Comparison of ENCODE assay signal across 11 cellular contexts in the genomic region with DNA sequence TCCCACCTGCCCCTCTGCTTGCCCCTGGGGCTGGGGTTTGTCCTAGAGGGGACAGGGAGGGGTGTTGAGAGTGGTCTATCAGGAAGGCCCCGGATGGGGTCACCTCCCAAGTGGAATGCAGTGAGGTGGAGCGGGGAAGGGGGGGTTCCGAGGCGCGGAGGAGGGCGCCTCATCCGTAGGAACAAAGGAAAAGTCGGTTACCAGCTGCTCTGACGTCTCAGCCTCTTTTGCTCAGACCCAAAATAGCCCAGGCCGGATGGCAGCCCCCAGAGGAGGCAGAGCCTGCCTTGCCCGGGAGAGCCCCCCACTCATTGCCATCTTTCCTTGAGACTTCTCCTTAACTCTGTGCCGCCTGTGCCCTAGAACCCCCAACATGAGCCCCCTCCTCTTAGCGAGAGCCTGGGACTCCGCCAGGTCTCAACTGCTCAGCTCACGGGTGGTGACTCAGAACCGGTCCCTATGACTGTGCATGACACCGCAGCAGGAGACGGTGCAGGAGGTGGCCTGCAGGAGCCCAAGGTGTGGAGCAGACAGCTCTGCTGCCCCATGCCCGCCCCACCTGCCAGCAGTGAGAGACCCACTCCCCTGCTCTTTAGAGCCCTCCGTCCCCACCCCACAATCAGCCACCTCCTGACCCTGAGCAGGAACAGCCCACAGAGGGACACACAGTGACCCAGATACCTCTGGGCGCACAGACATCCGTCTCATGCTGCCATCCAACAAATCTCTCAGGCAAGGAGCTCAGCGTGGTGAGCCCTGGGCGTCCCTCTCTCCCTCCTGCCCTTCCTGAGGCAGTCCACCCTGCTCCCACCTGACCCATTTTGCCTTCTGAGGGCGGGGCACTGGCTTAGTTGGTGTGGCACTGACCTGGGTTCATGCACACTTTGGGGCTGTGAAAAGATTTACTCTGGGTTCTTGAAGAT. TPM values are rescaled to one million over a fixed set of nuclear protein-coding genes. Genes with fewer than 3 reads are reported as not detected.
DNase-seq lines count a peak whose midpoint lies in the region; ATAC-seq and TF ChIP-seq lines count a peak whose summit lies in the region.
"Had no signal": no experiment of that assay in that cellular context is flagged by ENCODE, and none has a peak within 500 bp of the region (broad histone marks: within the 10 kb centered on the region; RNA-seq: fewer than 3 reads in every experiment).

No MANE protein-coding gene starts in this region.

- H3K4me3 Mint-ChIP-seq in Calu3 (ENCODE audit: low read depth, unreplicated experiment) = peak overlapping the region; percentile 27
- H3K4me3 Mint-ChIP-seq in activated naive CD8-positive, alpha-beta T cell treated with anti-CD3 and anti-CD28 coated beads, Interleukin-2, amount 50 U/mL, for 24 hours = no peak overlapping the region
- H3K4me3 Mint-ChIP-seq: T-helper 1 cell treated with Interleukin-12 subunit alpha and Interleukin-12 subunit beta and Interleukin-4 antibody, amounts not matched to agents 30 μg/mL and 1 μg/mL, for 36 hours had no signal

- peak overlapping the region; percentile 82 for H3K14ac ChIP-seq in neuronal stem cell (ENCODE audit: low read length)

- H3K4me3 ChIP-seq in neuronal stem cell (ENCODE audit: low read length in 2 of 2) (no peak overlapping the region), MG63 (no peak overlapping the region), testis (no peak overlapping the region)
- H3K4me3 ChIP-seq: thoracic aorta had no signal

- H3K9ac ChIP-seq in neuronal stem cell (ENCODE audit: low read depth, low read length, poor library complexity) = peak overlapping the region; percentile 50

- no peak overlapping the region for H2BK15ac ChIP-seq in neuronal stem cell (ENCODE audit: low read length)

- peak overlapping the region; percentile 83 for H3K27ac Mint-ChIP-seq in Calu3 (ENCODE audit: unreplicated experiment)
- H3K27ac Mint-ChIP-seq in activated naive CD8-positive, alpha-beta T cell treated with anti-CD3 and anti-CD28 coated beads, Interleukin-2, amount 50 U/mL, for 24 hours = no peak overlapping the region
- H3K27ac Mint-ChIP-seq: T-helper 1 cell treated with Interleukin-12 subunit alpha and Interleukin-12 subunit beta and Interleukin-4 antibody, amounts not matched to agents 30 μg/mL and 1 μg/mL, for 36 hours had no signal

- no peaks in the 10 kb centered on the region for H3K9me3 Mint-ChIP-seq in Calu3 (ENCODE audit: low read depth, unreplicated experiment)
- H3K9me3 Mint-ChIP-seq in activated naive CD8-positive, alpha-beta T cell treated with anti-CD3 and anti-CD28 coated beads, Interleukin-2, amount 50 U/mL, for 24 hours = no peaks in the 10 kb centered on the region
- H3K9me3 Mint-ChIP-seq: T-helper 1 cell treated with Interleukin-12 subunit alpha and Interleukin-12 subunit beta and Interleukin-4 antibody, amounts not matched to agents 30 μg/mL and 1 μg/mL, for 36 hours had no signal

- no peak overlapping the region for H2BK12ac ChIP-seq in neuronal stem cell (ENCODE audit: low read length)

- H4K8ac ChIP-seq in neuronal stem cell (ENCODE audit: low read depth, low read length) = peak overlapping the region; percentile 48

- peak overlapping the region; percentile 56 for H2AK5ac ChIP-seq in neuronal stem cell (ENCODE audit: low read depth, low read length)

- H3K4me1 ChIP-seq in neuronal stem cell (ENCODE audit: control insufficient read depth in 2 of 2, insufficient read depth in 1 of 2, low read depth in 1 of 2, low read length in 2 of 2) (peaks cover 7 to 13% of the 10 kb centered on the region in 2 donors), testis (peaks cover 10% of the 10 kb centered on the region)

- H3K79me1 ChIP-seq in neuronal stem cell (ENCODE audit: low read depth, low read length) = peaks cover 8% of the 10 kb centered on the region

- H3K4me1 Mint-ChIP-seq in Calu3 (ENCODE audit: low read depth, unreplicated experiment) = peaks cover 16% of the 10 kb centered on the region
- peaks cover 14% of the 10 kb centered on the region for H3K4me1 Mint-ChIP-seq in activated naive CD8-positive, alpha-beta T cell treated with anti-CD3 and anti-CD28 coated beads, Interleukin-2, amount 50 U/mL, for 24 hours

- CTCF ChIA-PET in Calu3 (lab: Charles Lee) = interaction anchor here (0.7 to 2.0 kb wide), 3 partner anchors 9 to 100 kb away, joined by 3 to 6 read pairs (median 3); no protein-coding TSS in a partner anchor

- H3K36me3 Mint-ChIP-seq in Calu3 (ENCODE audit: insufficient read depth, unreplicated experiment) = peaks cover 55% of the 10 kb centered on the region
- peaks cover 2% of the 10 kb centered on the region for H3K36me3 Mint-ChIP-seq in activated naive CD8-positive, alpha-beta T cell treated with anti-CD3 and anti-CD28 coated beads, Interleukin-2, amount 50 U/mL, for 24 hours (ENCODE audit: low read depth)

- H3K23ac ChIP-seq in neuronal stem cell (ENCODE audit: low read depth, low read length, poor library complexity) = peak overlapping the region; percentile 43

- no peak overlapping the region for H3K4me2 ChIP-seq in neuronal stem cell (ENCODE audit: insufficient read depth, low read length, poor library complexity, severe bottlenecking)

- H3K36me3 ChIP-seq in neuronal stem cell (replicated peaks in 1 of 2; ENCODE audit: control insufficient read depth in 2 of 2, insufficient read depth in 2 of 2, low read length in 2 of 2) (peaks cover 8 to 10% of the 10 kb centered on the region in 2 donors), MG63 (no peaks in the 10 kb centered on the region), testis (ENCODE audit: low read depth, missing control alignments) (no peaks in the 10 kb centered on the region)

- WGBS in neuronal stem cell (ENCODE audit: extremely low coverage in 2 of 2, insufficient read length in 2 of 2, insufficient replicate concordance in 1 of 2), 2 donors = no CpG with 5 or more reads among the region's 25 CpGs
- 79 to 88% methylated on average over 14 to 25 of the region's 25 CpGs for WGBS in testis, 2 donors

- H4K91ac ChIP-seq in neuronal stem cell (ENCODE audit: low read depth, low read length, poor library complexity) = no peak overlapping the region

- TF ChIP-seq CTCF in Calu3 (IDR thresholded peaks at IDR 0.05; ENCODE audit: unreplicated experiment) = no peak
- TF ChIP-seq CTCF in testis (IDR thresholded peaks at IDR 0.05) = no peak

- H3K27ac ChIP-seq in neuronal stem cell (replicated peaks; ENCODE audit: low read length) (no peak overlapping the region), testis (no peak overlapping the region)

- no peaks in the 10 kb centered on the region for H3K27me3 Mint-ChIP-seq in Calu3 (ENCODE audit: unreplicated experiment)
- no peaks in the 10 kb centered on the region for H3K27me3 Mint-ChIP-seq in activated naive CD8-positive, alpha-beta T cell treated with anti-CD3 and anti-CD28 coated beads, Interleukin-2, amount 50 U/mL, for 24 hours

- DNase-seq in Calu3 (peak; percentile 62), HT1080 (ENCODE audit: low read depth) (peak; percentile 82), neuronal stem cell (ENCODE audit: low spot score) (no peak), NCI-H1417 treated with DMSO at 0.1 percent for 48 hours (lab: John Stamatoyannopoulos, UW) (no peak), NCI-H128 (lab: John Stamatoyannopoulos, UW; ENCODE audit: unreplicated experiment) (no peak), MG63 (no peak), testis (no peak)
- DNase-seq in activated naive CD8-positive, alpha-beta T cell treated with anti-CD3 and anti-CD28 coated beads, Interleukin-2, amount 50 U/mL, for 24 hours = peak; percentile 34
- DNase-seq: HCEC 1CT had no signal

- no peak overlapping the region for H2BK120ac ChIP-seq in neuronal stem cell (ENCODE audit: low read depth, low read length)

- no peak overlapping the region for H2AFZ ChIP-seq in neuronal stem cell (ENCODE audit: low read length)

- TF ChIP-seq POLR2A in testis (IDR thresholded peaks at IDR 0.05) = no peak

- no peak overlapping the region for H3K4ac ChIP-seq in neuronal stem cell (ENCODE audit: low read length)

- H3K27me3 ChIP-seq in neuronal stem cell (ENCODE audit: control insufficient read depth in 3 of 3, insufficient read depth in 3 of 3, low read depth in 1 of 3, low read length in 3 of 3) = no peaks in the 10 kb centered on the region
- no peaks in the 10 kb centered on the region for H3K27me3 ChIP-seq in MG63
- no peaks in the 10 kb centered on the region for H3K27me3 ChIP-seq in testis

- BruUV-seq in Calu3 (replicated peaks; lab: Mats Ljungman, UMichigan) = no TSS peak

- peak overlapping the region; percentile 53 for H2BK5ac ChIP-seq in neuronal stem cell (ENCODE audit: low read length)

- H3K18ac ChIP-seq in neuronal stem cell (ENCODE audit: low read length) = no peak overlapping the region

- ATAC-seq in activated naive CD8-positive, alpha-beta T cell treated with anti-CD3 and anti-CD28 coated beads, Interleukin-2, amount 50 U/mL, for 24 hours = peak; percentile 76

- H3K9me3 ChIP-seq in neuronal stem cell (replicated peaks in 1 of 2; ENCODE audit: control insufficient read depth in 2 of 2, insufficient read depth in 1 of 2, low read depth in 1 of 2, low read length in 2 of 2) (no peaks in the 10 kb centered on the region), MG63 (no peaks in the 10 kb centered on the region), testis (no peaks in the 10 kb centered on the region)
- H3K9me3 ChIP-seq: thoracic aorta had no signal

- intact Hi-C loops in Calu3 (cut with micrococcal nuclease; ENCODE audit: unreplicated experiment) = no loop called here
- intact Hi-C loops in testis (cut with DNase I; ENCODE audit: low total_unique reads) = no loop called here

RNA-seq across cellular contexts. Expression of gene STX1A, which starts 13.1 kb away (rescaled TPM):
- total RNA-seq in Calu3 (2022) = 26.1 and 26.2 TPM in 2 replicates
- 51.6 and 69.7 TPM in 2 replicates for total RNA-seq in HT1080 (2014; rRNA removed; shearing (Covaris generic))
- polyA plus RNA-seq in HT1080 (2015; cell fraction: cytosol; rRNA removed) = 79.7 and 82.4 TPM in 2 replicates
- polyA plus RNA-seq in HT1080 (2015; cell fraction: nucleus; rRNA removed) = 419 and 468 TPM in 2 replicates
- polyA plus RNA-seq in neuronal stem cell (2013, experiment 1 of 2) = 20.3 TPM
- polyA plus RNA-seq in neuronal stem cell (2013, experiment 2 of 2) = 17.6 TPM
- total RNA-seq in MG63 (2014; rRNA removed; shearing (Covaris generic); ENCODE audit: low replicate concordance) = 3.8 and 7.8 TPM in 2 replicates
- 10 to 100 TPM; 24.7 to 28.2 TPM for total RNA-seq in testis
- 13.2 TPM for polyA plus RNA-seq in testis (ENCODE audit: insufficient read depth, low read depth, low replicate concordance)

RNA-seq across cellular contexts. Expression of gene BUD23, which starts 23.0 kb away (rescaled TPM):
- total RNA-seq in Calu3 (2022) (73.5 and 75.8 TPM in 2 replicates), testis (100 to 1,000 TPM; 241 to 252 TPM)
- total RNA-seq in HT1080 (2014; rRNA removed; shearing (Covaris generic)) = 78.8 and 82.9 TPM in 2 replicates
- 135 and 139 TPM in 2 replicates for polyA plus RNA-seq in HT1080 (2015; cell fraction: cytosol; rRNA removed)
- 121 and 133 TPM in 2 replicates for polyA plus RNA-seq in HT1080 (2015; cell fraction: nucleus; rRNA removed)
- polyA plus RNA-seq in neuronal stem cell (2013, experiment 1 of 2) = 69.9 TPM
- polyA plus RNA-seq in neuronal stem cell (2013, experiment 2 of 2) = 73.3 TPM
- 88.8 and 104 TPM in 2 replicates for total RNA-seq in MG63 (2014; rRNA removed; shearing (Covaris generic); ENCODE audit: low replicate concordance)
- polyA plus RNA-seq in testis (ENCODE audit: insufficient read depth, low read depth, low replicate concordance) = 231 TPM

RNA-seq across cellular contexts. Expression of gene DNAJC30, which starts 23.1 kb away (rescaled TPM):
- total RNA-seq in Calu3 (2022) (10.1 and 10.5 TPM in 2 replicates), testis (10 to 100 TPM; 19.7 to 25.0 TPM)
- total RNA-seq in HT1080 (2014; rRNA removed; shearing (Covaris generic)) = 3.8 and 11.9 TPM in 2 replicates
- polyA plus RNA-seq in HT1080 (2015; cell fraction: cytosol; rRNA removed) = 11.0 and 11.6 TPM in 2 replicates
- polyA plus RNA-seq in HT1080 (2015; cell fraction: nucleus; rRNA removed) = 6.8 and 7.1 TPM in 2 replicates
- 3.3 TPM for polyA plus RNA-seq in neuronal stem cell (2013, experiment 1 of 2)
- polyA plus RNA-seq in neuronal stem cell (2013, experiment 2 of 2) = 3.4 TPM
- 5.6 and 6.8 TPM in 2 replicates for total RNA-seq in MG63 (2014; rRNA removed; shearing (Covaris generic); ENCODE audit: low replicate concordance)
- 27.7 TPM for polyA plus RNA-seq in testis (ENCODE audit: insufficient read depth, low read depth, low replicate concordance)

RNA-seq across cellular contexts. Expression of gene ABHD11, which starts 32.2 kb away (rescaled TPM):
- total RNA-seq in Calu3 (2022) (67.7 and 85.2 TPM in 2 replicates), testis (10 to 100 TPM; 29.0 to 33.1 TPM)
- total RNA-seq in HT1080 (2014; rRNA removed; shearing (Covaris generic)) = 46.2 and 50.5 TPM in 2 replicates
- polyA plus RNA-seq in HT1080 (2015; cell fraction: cytosol; rRNA removed) = 29.0 and 41.5 TPM in 2 replicates
- 38.2 and 47.6 TPM in 2 replicates for polyA plus RNA-seq in HT1080 (2015; cell fraction: nucleus; rRNA removed)
- polyA plus RNA-seq in neuronal stem cell (2013, experiment 1 of 2) = 17.1 TPM
- polyA plus RNA-seq in neuronal stem cell (2013, experiment 2 of 2) = 16.7 TPM
- total RNA-seq in MG63 (2014; rRNA removed; shearing (Covaris generic); ENCODE audit: low replicate concordance) = 5.0 and 16.7 TPM in 2 replicates
- 21.6 TPM for polyA plus RNA-seq in testis (ENCODE audit: insufficient read depth, low read depth, low replicate concordance)

RNA-seq across cellular contexts. Expression of gene VPS37D, which starts 38.8 kb away (rescaled TPM):
- total RNA-seq in Calu3 (2022) (0.94 and 1.3 TPM in 2 replicates), testis (10 to 100 TPM; 15.0 to 24.8 TPM)
- total RNA-seq in HT1080 (2014; rRNA removed; shearing (Covaris generic)) = 4.7 and 6.2 TPM in 2 replicates
- polyA plus RNA-seq in HT1080 (2015; cell fraction: cytosol; rRNA removed) = 1.9 and 2.3 TPM in 2 replicates
- polyA plus RNA-seq in HT1080 (2015; cell fraction: nucleus; rRNA removed) = 0.74 and 0.76 TPM in 2 replicates
- polyA plus RNA-seq in neuronal stem cell (2013, experiment 1 of 2) = 20.6 TPM
- 19.3 TPM for polyA plus RNA-seq in neuronal stem cell (2013, experiment 2 of 2)
- total RNA-seq in MG63 (2014; rRNA removed; shearing (Covaris generic); ENCODE audit: low replicate concordance) = 1.4 and 2.6 TPM in 2 replicates
- polyA plus RNA-seq in testis (ENCODE audit: insufficient read depth, low read depth, low replicate concordance) = 10.3 TPM

Comparison
In these comparisons a context has a peak if more than half of its experiments do, and no peak if none do; other contexts are left out.
1. DNase-seq: peak in Calu3 (single experiment), HT1080 (single experiment) and activated naive CD8-positive, alpha-beta T cell treated with anti-CD3 and anti-CD28 coated beads, Interleukin-2, amount 50 U/mL, for 24 hours (single experiment); none in neuronal stem cell (single experiment), NCI-H1417 treated with DMSO at 0.1 percent for 48 hours (single experiment), NCI-H128 (single experiment), MG63 (single experiment) and testis (single experiment).